In genomic region chr11:119694334-119694733, GRCh38 we compare ENCODE assay signal across 10 cellular contexts. TPM values are rescaled to one million over a fixed set of nuclear protein-coding genes. Genes with fewer than 3 reads are reported as not detected.
DNase-seq lines count a peak whose midpoint lies in the region; ATAC-seq and TF ChIP-seq lines count a peak whose summit lies in the region.
"Had no signal": no experiment of that assay in that cellular context is flagged by ENCODE, and none has a peak within 500 bp of the region (broad histone marks: within the 10 kb centered on the region; RNA-seq: fewer than 3 reads in every experiment).

No MANE protein-coding gene starts in this region.

- peaks cover 19% of the 10 kb centered on the region for H3K4me1 ChIP-seq in NT2/D1 (ENCODE audit: insufficient read depth, insufficient read length)

- TF ChIP-seq CTCF in epithelial cell of proximal tubule (conservative IDR thresholded peaks at IDR 0.05; ENCODE audit: low read depth, low read length) = peak; percentile 43
- no peak for TF ChIP-seq CTCF in type B pancreatic cell (conservative IDR thresholded peaks at IDR 0.05)

- H3K4me1 Mint-ChIP-seq in activated CD4-positive, alpha-beta memory T cell treated with anti-CD3 and anti-CD28 coated beads for 36 hours (ENCODE audit: low read depth) = peaks cover 12% of the 10 kb centered on the region
- H3K4me1 Mint-ChIP-seq in activated CD4-positive, alpha-beta memory T cell treated with anti-CD3 and anti-CD28 coated beads, Interleukin-2, amount 10 ng/mL, durations not matched to agents 7 days and 5 days = peaks cover 42% of the 10 kb centered on the region
- peaks cover 67% of the 10 kb centered on the region for H3K4me1 Mint-ChIP-seq in type B pancreatic cell (ENCODE audit: unreplicated experiment)

- CTCF ChIA-PET in activated CD4-positive, alpha-beta memory T cell treated with anti-CD3 and anti-CD28 coated beads for 36 hours (lab: Charles Lee) = interaction anchor here (4.5 kb wide), 1 partner anchor 35 kb away, joined by 22 read pairs; the partner anchor contains the start of gene NECTIN1
- CTCF ChIA-PET in activated CD4-positive, alpha-beta memory T cell treated with anti-CD3 and anti-CD28 coated beads, Interleukin-2, amount 10 ng/mL, durations not matched to agents 7 days and 5 days (lab: Charles Lee) = interaction anchor here (1.3 to 5.3 kb wide), 3 partner anchors 14 to 35 kb away, joined by 3 to 44 read pairs (median 5); partner anchors contain the start of gene NECTIN1

- peak overlapping the region; percentile 8 for H3K9ac ChIP-seq in NT2/D1 (ENCODE audit: insufficient read length, low read depth)

- POLR2A ChIA-PET in activated CD4-positive, alpha-beta memory T cell treated with anti-CD3 and anti-CD28 coated beads for 36 hours (lab: Charles Lee) = no interaction called here
- POLR2A ChIA-PET in activated CD4-positive, alpha-beta memory T cell treated with anti-CD3 and anti-CD28 coated beads, Interleukin-2, amount 10 ng/mL, durations not matched to agents 7 days and 5 days (lab: Charles Lee) = no interaction called here

- H3K4me3 Mint-ChIP-seq in activated CD4-positive, alpha-beta memory T cell treated with anti-CD3 and anti-CD28 coated beads for 36 hours = no peak overlapping the region
- H3K4me3 Mint-ChIP-seq in activated CD4-positive, alpha-beta memory T cell treated with anti-CD3 and anti-CD28 coated beads, Interleukin-2, amount 10 ng/mL, durations not matched to agents 7 days and 5 days = no peak overlapping the region
- peak overlapping the region; percentile 76 for H3K4me3 Mint-ChIP-seq in type B pancreatic cell
- H3K4me3 Mint-ChIP-seq: dendritic cell treated with granulocyte-macrophage colony-stimulating factor and Interleukin-4, amounts not matched to agents 40 ng/mL and 50 ng/mL, for 4 days had no signal

- H3K9me3 ChIP-seq in NT2/D1 (ENCODE audit: insufficient read depth, low read length) = no peaks in the 10 kb centered on the region

- H3K4me3 ChIP-seq in NT2/D1 (ENCODE audit: insufficient read length, low read depth) (no peak overlapping the region), epithelial cell of proximal tubule (ENCODE audit: low read depth, low read length) (no peak overlapping the region)

- no peaks in the 10 kb centered on the region for H3K27me3 Mint-ChIP-seq in activated CD4-positive, alpha-beta memory T cell treated with anti-CD3 and anti-CD28 coated beads for 36 hours
- H3K27me3 Mint-ChIP-seq in activated CD4-positive, alpha-beta memory T cell treated with anti-CD3 and anti-CD28 coated beads, Interleukin-2, amount 10 ng/mL, durations not matched to agents 7 days and 5 days = peaks cover 7% of the 10 kb centered on the region
- no peaks in the 10 kb centered on the region for H3K27me3 Mint-ChIP-seq in type B pancreatic cell
- H3K27me3 Mint-ChIP-seq: dendritic cell treated with granulocyte-macrophage colony-stimulating factor and Interleukin-4, amounts not matched to agents 40 ng/mL and 50 ng/mL, for 4 days had no signal

- H3K9me3 Mint-ChIP-seq in activated CD4-positive, alpha-beta memory T cell treated with anti-CD3 and anti-CD28 coated beads for 36 hours = no peaks in the 10 kb centered on the region
- H3K9me3 Mint-ChIP-seq in activated CD4-positive, alpha-beta memory T cell treated with anti-CD3 and anti-CD28 coated beads, Interleukin-2, amount 10 ng/mL, durations not matched to agents 7 days and 5 days = no peaks in the 10 kb centered on the region
- no peaks in the 10 kb centered on the region for H3K9me3 Mint-ChIP-seq in type B pancreatic cell
- H3K9me3 Mint-ChIP-seq: dendritic cell treated with granulocyte-macrophage colony-stimulating factor and Interleukin-4, amounts not matched to agents 40 ng/mL and 50 ng/mL, for 4 days had no signal

- H3K27me3 ChIP-seq in NT2/D1 (ENCODE audit: insufficient read depth, insufficient read length) = no peaks in the 10 kb centered on the region

- DNase-seq in activated CD4-positive, alpha-beta memory T cell treated with anti-CD3 and anti-CD28 coated beads for 36 hours = peak; percentile 15
- DNase-seq in activated CD4-positive, alpha-beta memory T cell treated with anti-CD3 and anti-CD28 coated beads, Interleukin-2, amount 10 ng/mL, durations not matched to agents 7 days and 5 days = no peak
- DNase-seq in NT2/D1 (ENCODE audit: low read depth, low spot score) (no peak), epithelial cell of proximal tubule (ENCODE audit: low read depth) (no peak), type B pancreatic cell (ENCODE audit: extremely low spot score, unreplicated experiment) (no peak), GM19240 (ENCODE audit: insufficient read length, low spot score) (no peak), NCI-H1436 treated with DMSO at 0.1 percent for 48 hours (lab: John Stamatoyannopoulos, UW) (no peak)
- DNase-seq: NCI-H1105 treated with DMSO at 0.1 percent for 48 hours had no signal

- intact Hi-C loops in activated CD4-positive, alpha-beta memory T cell treated with anti-CD3 and anti-CD28 coated beads for 36 hours (cut with micrococcal nuclease) = no loop called here

- ATAC-seq in GM21786 (IDR thresholded peaks at IDR 0.05; ENCODE audit: unreplicated experiment) = no peak

- no peak overlapping the region for H3K27ac Mint-ChIP-seq in activated CD4-positive, alpha-beta memory T cell treated with anti-CD3 and anti-CD28 coated beads for 36 hours
- no peak overlapping the region for H3K27ac Mint-ChIP-seq in activated CD4-positive, alpha-beta memory T cell treated with anti-CD3 and anti-CD28 coated beads, Interleukin-2, amount 10 ng/mL, durations not matched to agents 7 days and 5 days
- peak overlapping the region; percentile 99 for H3K27ac Mint-ChIP-seq in type B pancreatic cell
- H3K27ac Mint-ChIP-seq: dendritic cell treated with granulocyte-macrophage colony-stimulating factor and Interleukin-4, amounts not matched to agents 40 ng/mL and 50 ng/mL, for 4 days had no signal

- peaks cover 4% of the 10 kb centered on the region for H3K36me3 ChIP-seq in NT2/D1 (ENCODE audit: insufficient read depth, insufficient read length, low read length)

- no peaks in the 10 kb centered on the region for H3K36me3 Mint-ChIP-seq in activated CD4-positive, alpha-beta memory T cell treated with anti-CD3 and anti-CD28 coated beads for 36 hours
- H3K36me3 Mint-ChIP-seq in activated CD4-positive, alpha-beta memory T cell treated with anti-CD3 and anti-CD28 coated beads, Interleukin-2, amount 10 ng/mL, durations not matched to agents 7 days and 5 days (ENCODE audit: low read depth) = no peaks in the 10 kb centered on the region
- H3K36me3 Mint-ChIP-seq in type B pancreatic cell = no peaks in the 10 kb centered on the region

RNA-seq across cellular contexts. Expression of gene NECTIN1, which starts 34.7 kb away (rescaled TPM):
- total RNA-seq in activated CD4-positive, alpha-beta memory T cell treated with anti-CD3 and anti-CD28 coated beads for 36 hours = 1 to 10 TPM; 2.0 to 2.4 TPM
- 1 to 10 TPM; 1.7 to 1.9 TPM for total RNA-seq in activated CD4-positive, alpha-beta memory T cell treated with anti-CD3 and anti-CD28 coated beads, Interleukin-2, amount 10 ng/mL, durations not matched to agents 7 days and 5 days
- total RNA-seq in epithelial cell of proximal tubule = 4.7 and 6.6 TPM in 2 replicates
- 62.9 and 128 TPM in 2 replicates for total RNA-seq in type B pancreatic cell (ENCODE audit: low replicate concordance)
